Comparison of ENCODE assay signal across 1 cellular context in the genomic region with DNA sequence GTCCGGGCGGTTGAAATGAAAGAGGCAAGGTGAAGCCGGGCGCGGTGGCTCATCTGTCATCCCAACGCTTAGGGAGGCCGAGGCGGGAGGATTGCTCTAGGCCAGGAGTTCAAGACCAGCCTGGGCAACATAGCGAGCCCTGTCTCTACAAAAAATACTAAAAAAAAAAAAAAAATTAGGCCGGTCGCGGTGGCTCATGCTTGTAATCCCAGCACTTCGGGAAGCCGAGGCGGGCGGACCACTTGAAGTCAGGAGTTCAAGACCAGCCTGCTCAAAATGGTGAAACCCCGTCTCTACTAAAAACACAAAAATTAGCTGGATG.
A peak's percentile ranks its signal among the peaks of the same experiment; 100 is the strongest.
TF ChIP-seq lines count a peak whose summit lies in the region.

No MANE protein-coding gene starts in this region.

TF ChIP-seq in WTC11, 78 proteins besides CTCF, POLR2A, EP300 and RAD21:
- TF ChIP-seq, protein P1, sequence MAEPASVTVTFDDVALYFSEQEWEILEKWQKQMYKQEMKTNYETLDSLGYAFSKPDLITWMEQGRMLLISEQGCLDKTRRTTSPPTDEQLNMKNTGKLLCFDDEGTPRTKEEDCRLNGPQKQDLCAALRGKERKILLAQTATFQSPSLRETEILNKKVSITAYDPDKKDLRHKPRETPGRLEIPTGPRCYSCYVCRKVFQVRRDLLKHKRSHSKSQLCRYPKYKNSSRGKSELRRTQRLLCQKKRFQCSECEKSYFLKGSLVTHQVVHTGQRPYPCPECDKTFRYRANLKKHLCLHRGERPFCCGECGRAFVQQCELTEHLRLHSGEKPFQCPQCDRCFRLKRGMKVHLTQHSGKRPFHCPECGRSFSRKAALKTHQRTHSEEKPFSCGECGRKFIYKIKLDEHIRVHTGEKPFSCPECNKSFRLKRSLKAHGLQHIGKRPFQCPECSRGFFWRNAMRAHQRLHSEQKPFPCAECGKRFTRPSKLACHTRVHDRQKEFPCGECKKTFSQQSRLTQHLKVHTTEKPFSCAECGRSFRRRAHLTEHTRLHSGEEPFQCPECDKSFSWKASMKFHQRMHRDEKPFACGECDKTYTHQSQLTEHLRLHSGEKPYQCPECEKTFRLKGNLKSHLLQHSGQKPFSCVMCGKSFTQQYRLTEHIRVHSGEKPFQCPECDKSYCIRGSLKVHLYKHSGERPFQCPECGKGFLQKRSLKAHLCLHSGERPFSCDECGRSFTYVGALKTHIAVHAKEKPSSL (CRISPR knock-in tag; conservative IDR thresholded peaks at IDR 0.05), result no peak
- TF ChIP-seq SMAD3 (CRISPR knock-in tag; IDR thresholded peaks at IDR 0.05; ENCODE audit: borderline replicate concordance) (no peak), TP53 (CRISPR knock-in tag; IDR thresholded peaks at IDR 0.05) (peak; percentile 1; the same call in 1 of the 2 replicates)
